14 cellular contexts compared by ENCODE assay signal in genomic region chr1:84603223-84603622, GRCh38. TPM values are rescaled to one million over a fixed set of nuclear protein-coding genes. Genes with fewer than 3 reads are reported as not detected.
A peak's percentile ranks its signal among the peaks of the same experiment; 100 is the strongest.
DNase-seq lines count a peak whose midpoint lies in the region; ATAC-seq, FAIRE-seq and TF ChIP-seq lines count a peak whose summit lies in the region.
"Had no signal": no experiment of that assay in that cellular context is flagged by ENCODE, and none has a peak within 500 bp of the region (broad histone marks: within the 10 kb centered on the region; RNA-seq: fewer than 3 reads in every experiment).

No MANE protein-coding gene starts in this region.

- H3K4me1 ChIP-seq in testis: peaks cover 18% of the 10 kb centered on the region

- H3K9me3 Mint-ChIP-seq in CD4-positive, alpha-beta T cell: peaks cover 12% of the 10 kb centered on the region
- peaks cover 17% of the 10 kb centered on the region for H3K9me3 Mint-ChIP-seq in activated CD8-positive, alpha-beta memory T cell treated with anti-CD3 and anti-CD28 coated beads, Interleukin-2, amount 10 ng/mL, durations not matched to agents 7 days and 5 days (ENCODE audit: low read depth)

- intact Hi-C loops in testis (cut with DNase I; ENCODE audit: low total_unique reads): no loop called here
- intact Hi-C loops in CD4-positive, alpha-beta T cell (cut with DNase I, micrococcal nuclease): no loop called here

- H3K36me3 Mint-ChIP-seq in CD4-positive, alpha-beta T cell (ENCODE audit: low read depth): peaks cover 4% of the 10 kb centered on the region
- peaks cover 21% of the 10 kb centered on the region for H3K36me3 Mint-ChIP-seq in activated CD8-positive, alpha-beta memory T cell treated with anti-CD3 and anti-CD28 coated beads, Interleukin-2, amount 10 ng/mL, durations not matched to agents 7 days and 5 days

- H3K36me3 ChIP-seq in bronchial epithelial cell (ENCODE audit: control insufficient read depth, insufficient read depth, low read length) (no peaks in the 10 kb centered on the region), testis (ENCODE audit: low read depth, missing control alignments) (no peaks in the 10 kb centered on the region)
- H3K36me3 ChIP-seq: neutrophil had no signal

- no peak for ATAC-seq in GM21786 (IDR thresholded peaks at IDR 0.05; ENCODE audit: unreplicated experiment)
- no peak for ATAC-seq in CD4-positive, alpha-beta T cell (ENCODE audit: poor library complexity)
- ATAC-seq in activated CD8-positive, alpha-beta memory T cell treated with anti-CD3 and anti-CD28 coated beads, Interleukin-2, amount 10 ng/mL, durations not matched to agents 7 days and 5 days: no peak

- H3K27ac ChIP-seq in testis: peak overlapping the region; percentile 67 to 87
- H3K27ac ChIP-seq in CD4-positive, alpha-beta T cell (ENCODE audit: low read depth, low read length): no peak overlapping the region
- H3K27ac ChIP-seq: neutrophil had no signal

- TF ChIP-seq CTCF in bronchial epithelial cell (IDR thresholded peaks at IDR 0.05; ENCODE audit: insufficient read depth, low read length, severe bottlenecking): no peak
- no peak for TF ChIP-seq CTCF in testis (IDR thresholded peaks at IDR 0.05)
- no peak for TF ChIP-seq CTCF in CD4-positive, alpha-beta T cell (IDR thresholded peaks at IDR 0.05)

- H3K27me3 ChIP-seq in bronchial epithelial cell (ENCODE audit: control insufficient read depth, insufficient read depth, low read length) (no peaks in the 10 kb centered on the region), testis (no peaks in the 10 kb centered on the region)
- no peaks in the 10 kb centered on the region for H3K27me3 ChIP-seq in CD4-positive, alpha-beta T cell (ENCODE audit: control insufficient read depth, insufficient read depth, low read length)
- H3K27me3 ChIP-seq: neutrophil had no signal

- no peaks in the 10 kb centered on the region for H3K4me1 Mint-ChIP-seq in CD4-positive, alpha-beta T cell (ENCODE audit: low read depth)
- H3K4me1 Mint-ChIP-seq in activated CD8-positive, alpha-beta memory T cell treated with anti-CD3 and anti-CD28 coated beads, Interleukin-2, amount 10 ng/mL, durations not matched to agents 7 days and 5 days: peaks cover 16% of the 10 kb centered on the region

- no peak for TF ChIP-seq POLR2A in testis (IDR thresholded peaks at IDR 0.05)

- DNase-seq in M059J (ENCODE audit: low read depth) (peak; percentile 78), bronchial epithelial cell (ENCODE audit: low read depth) (peak; percentile 8), iris pigment epithelial cell (ENCODE audit: low read depth) (peak; percentile 37), testis (no peak), cortex of kidney (lab: John Stamatoyannopoulos, UW) (no peak)
- DNase-seq in CD4-positive, alpha-beta T cell: no peak
- DNase-seq in activated CD8-positive, alpha-beta memory T cell treated with anti-CD3 and anti-CD28 coated beads, Interleukin-2, amount 10 ng/mL, durations not matched to agents 7 days and 5 days: no peak
- DNase-seq: activated gamma-delta T cell treated with Interleukin-2 at 50 U/mL for 16 hours, Karpas-422, NCI-H345, SIG-M5 had no signal

- 20 to 44% methylated on average over 2 of the region's 2 CpGs for WGBS in testis, 2 donors

- POLR2A ChIA-PET in CD4-positive, alpha-beta T cell (lab: Charles Lee): no interaction called here

- CTCF ChIA-PET in CD4-positive, alpha-beta T cell (lab: Charles Lee): no interaction called here
- CTCF ChIA-PET in activated CD8-positive, alpha-beta memory T cell treated with anti-CD3 and anti-CD28 coated beads, Interleukin-2, amount 10 ng/mL, durations not matched to agents 7 days and 5 days (lab: Charles Lee): interaction anchor here (0.9 to 1.3 kb wide), 2 partner anchors 17 to 342 kb away, joined by 3 to 4 read pairs; no protein-coding TSS in a partner anchor

- no peaks in the 10 kb centered on the region for H3K27me3 Mint-ChIP-seq in CD4-positive, alpha-beta T cell
- H3K27me3 Mint-ChIP-seq in activated CD8-positive, alpha-beta memory T cell treated with anti-CD3 and anti-CD28 coated beads, Interleukin-2, amount 10 ng/mL, durations not matched to agents 7 days and 5 days: no peaks in the 10 kb centered on the region

- FAIRE-seq in bronchial epithelial cell (lab: Jason Lieb, UNC): no peak
- FAIRE-seq: GM18507 had no signal

- H3K9me3 ChIP-seq in testis: no peaks in the 10 kb centered on the region
- H3K9me3 ChIP-seq in CD4-positive, alpha-beta T cell (ENCODE audit: control insufficient read depth, low read length): peaks cover 29% of the 10 kb centered on the region

- H3K4me3 Mint-ChIP-seq in CD4-positive, alpha-beta T cell: no peak overlapping the region
- no peak overlapping the region for H3K4me3 Mint-ChIP-seq in activated CD8-positive, alpha-beta memory T cell treated with anti-CD3 and anti-CD28 coated beads, Interleukin-2, amount 10 ng/mL, durations not matched to agents 7 days and 5 days

- H3K27ac Mint-ChIP-seq in CD4-positive, alpha-beta T cell: no peak overlapping the region
- no peak overlapping the region for H3K27ac Mint-ChIP-seq in activated CD8-positive, alpha-beta memory T cell treated with anti-CD3 and anti-CD28 coated beads, Interleukin-2, amount 10 ng/mL, durations not matched to agents 7 days and 5 days

- H3K4me3 ChIP-seq in bronchial epithelial cell (ENCODE audit: low read depth, low read length) (no peak overlapping the region), testis (no peak overlapping the region)

RNA-seq across cellular contexts. Expression of gene CTBS, which starts 29.0 kb away (rescaled TPM):
- total RNA-seq in M059J (2014; rRNA removed; shearing (Covaris generic)): 28.4 and 40.2 TPM in 2 replicates
- total RNA-seq in bronchial epithelial cell: 7.4 and 7.7 TPM in 2 replicates
- 10 to 100 TPM in 1 of 2 donors, 1 to 10 TPM in 1; 9.9 to 17.8 TPM for total RNA-seq in testis
- 12.9 TPM for polyA plus RNA-seq in testis (ENCODE audit: insufficient read depth, low read depth, low replicate concordance)
- total RNA-seq in CD4-positive, alpha-beta T cell: 10 to 100 TPM; 19.4 to 20.0 TPM
- 10 to 100 TPM; 13.6 to 18.7 TPM for total RNA-seq in activated CD8-positive, alpha-beta memory T cell treated with anti-CD3 and anti-CD28 coated beads, Interleukin-2, amount 10 ng/mL, durations not matched to agents 7 days and 5 days

Comparison
In these comparisons a context has a peak if more than half of its experiments do, and no peak if none do; other contexts are left out.
1. DNase-seq: peak in M059J (single experiment), bronchial epithelial cell (single experiment) and iris pigment epithelial cell (single experiment); none in testis (single experiment), cortex of kidney (single experiment), CD4-positive, alpha-beta T cell (0 of 10) and activated CD8-positive, alpha-beta memory T cell treated with anti-CD3 and anti-CD28 coated beads, Interleukin-2, amount 10 ng/mL, durations not matched to agents 7 days and 5 days (single experiment).